ENCODE assay signal across 13 cellular contexts in the genomic region with DNA sequence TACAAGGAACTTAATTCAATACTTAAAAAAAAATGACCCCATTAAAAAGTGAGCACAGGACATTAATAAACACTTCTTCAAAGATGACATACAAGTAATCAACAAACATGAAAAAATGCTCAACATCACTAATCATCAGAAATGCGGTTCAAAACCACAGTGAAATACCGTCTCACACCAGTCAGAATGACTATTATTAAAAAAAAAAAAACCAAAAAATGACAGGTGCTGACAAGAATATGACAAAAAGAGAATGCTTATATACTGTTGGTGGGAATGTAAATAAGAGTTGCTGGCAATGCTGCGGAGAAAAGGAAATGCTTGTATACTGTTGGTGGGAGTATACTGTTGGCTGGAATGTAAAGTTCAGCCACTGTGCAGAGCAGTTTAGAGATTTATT.
A peak's percentile ranks its signal among the peaks of the same experiment; 100 is the strongest.
DNase-seq lines count a peak whose midpoint lies in the region; ATAC-seq lines count a peak whose summit lies in the region.
"Had no signal": no experiment of that assay in that cellular context is flagged by ENCODE, and none has a peak within 500 bp of the region (broad histone marks: within the 10 kb centered on the region; RNA-seq: fewer than 3 reads in every experiment).

No MANE protein-coding gene starts in this region.

- H3K27me3 Mint-ChIP-seq in activated CD8-positive, alpha-beta memory T cell treated with anti-CD3 and anti-CD28 coated beads, Interleukin-2, amount 10 ng/mL, durations not matched to agents 7 days and 5 days = no peaks in the 10 kb centered on the region
- no peaks in the 10 kb centered on the region for H3K27me3 Mint-ChIP-seq in activated naive CD8-positive, alpha-beta T cell treated with anti-CD3 and anti-CD28 coated beads, Interleukin-2, amount 50 U/mL, for 24 hours
- peaks cover 0 to 2% (median 1%) of the 10 kb centered on the region in 3 donors for H3K27me3 Mint-ChIP-seq in immature natural killer cell (ENCODE audit: low read depth in 3 of 3)
- H3K27me3 Mint-ChIP-seq: CD4-positive, CD25-positive, alpha-beta regulatory T cell had no signal

- CTCF ChIA-PET in activated CD8-positive, alpha-beta memory T cell treated with anti-CD3 and anti-CD28 coated beads, Interleukin-2, amount 10 ng/mL, durations not matched to agents 7 days and 5 days (lab: Charles Lee) = no interaction called here

- H3K9me3 Mint-ChIP-seq in activated CD8-positive, alpha-beta memory T cell treated with anti-CD3 and anti-CD28 coated beads, Interleukin-2, amount 10 ng/mL, durations not matched to agents 7 days and 5 days (ENCODE audit: low read depth) = peaks cover 35% of the 10 kb centered on the region
- H3K9me3 Mint-ChIP-seq in activated naive CD8-positive, alpha-beta T cell treated with anti-CD3 and anti-CD28 coated beads, Interleukin-2, amount 50 U/mL, for 24 hours = peaks cover 30% of the 10 kb centered on the region
- H3K9me3 Mint-ChIP-seq in immature natural killer cell = peaks cover 0 to 10% (median 2%) of the 10 kb centered on the region in 6 donors
- H3K9me3 Mint-ChIP-seq in stimulated activated effector memory CD8-positive, alpha-beta T cell treated with anti-CD3 and anti-CD28 coated beads, Interleukin-12 subunit alpha, Interleukin-12 subunit beta, amount 100 ng/mL, for 72 hours = peaks cover 8% of the 10 kb centered on the region

- ATAC-seq in activated CD8-positive, alpha-beta memory T cell treated with anti-CD3 and anti-CD28 coated beads, Interleukin-2, amount 10 ng/mL, durations not matched to agents 7 days and 5 days = no peak
- no peak for ATAC-seq in activated naive CD8-positive, alpha-beta T cell treated with anti-CD3 and anti-CD28 coated beads, Interleukin-2, amount 50 U/mL, for 24 hours
- ATAC-seq in stimulated activated effector memory CD8-positive, alpha-beta T cell treated with anti-CD3 and anti-CD28 coated beads, Interleukin-12 subunit alpha, Interleukin-12 subunit beta, amount 100 ng/mL, for 72 hours = peak; percentile 61

- H3K4me1 Mint-ChIP-seq in activated CD8-positive, alpha-beta memory T cell treated with anti-CD3 and anti-CD28 coated beads, Interleukin-2, amount 10 ng/mL, durations not matched to agents 7 days and 5 days = peaks cover 47% of the 10 kb centered on the region
- H3K4me1 Mint-ChIP-seq in activated naive CD8-positive, alpha-beta T cell treated with anti-CD3 and anti-CD28 coated beads, Interleukin-2, amount 50 U/mL, for 24 hours = peaks cover 48% of the 10 kb centered on the region
- H3K4me1 Mint-ChIP-seq in immature natural killer cell = peaks cover 37 to 58% of the 10 kb centered on the region in 2 donors
- peaks cover 47% of the 10 kb centered on the region for H3K4me1 Mint-ChIP-seq in stimulated activated effector memory CD8-positive, alpha-beta T cell treated with anti-CD3 and anti-CD28 coated beads, Interleukin-12 subunit alpha, Interleukin-12 subunit beta, amount 100 ng/mL, for 72 hours

- peak overlapping the region; percentile 45 for H3K27ac Mint-ChIP-seq in activated CD8-positive, alpha-beta memory T cell treated with anti-CD3 and anti-CD28 coated beads, Interleukin-2, amount 10 ng/mL, durations not matched to agents 7 days and 5 days
- peak overlapping the region; percentile 30 for H3K27ac Mint-ChIP-seq in activated naive CD8-positive, alpha-beta T cell treated with anti-CD3 and anti-CD28 coated beads, Interleukin-2, amount 50 U/mL, for 24 hours
- H3K27ac Mint-ChIP-seq in immature natural killer cell = peak overlapping the region in 4 of 6 donors; percentile 2 to 44 (median 27)
- peak overlapping the region; percentile 56 for H3K27ac Mint-ChIP-seq in stimulated activated effector memory CD8-positive, alpha-beta T cell treated with anti-CD3 and anti-CD28 coated beads, Interleukin-12 subunit alpha, Interleukin-12 subunit beta, amount 100 ng/mL, for 72 hours

- peaks cover 72% of the 10 kb centered on the region for H3K36me3 Mint-ChIP-seq in activated CD8-positive, alpha-beta memory T cell treated with anti-CD3 and anti-CD28 coated beads, Interleukin-2, amount 10 ng/mL, durations not matched to agents 7 days and 5 days
- peaks cover 51% of the 10 kb centered on the region for H3K36me3 Mint-ChIP-seq in activated naive CD8-positive, alpha-beta T cell treated with anti-CD3 and anti-CD28 coated beads, Interleukin-2, amount 50 U/mL, for 24 hours (ENCODE audit: low read depth)
- peaks cover 1 to 8% (median 2%) of the 10 kb centered on the region in 3 donors for H3K36me3 Mint-ChIP-seq in immature natural killer cell
- H3K36me3 Mint-ChIP-seq in stimulated activated effector memory CD8-positive, alpha-beta T cell treated with anti-CD3 and anti-CD28 coated beads, Interleukin-12 subunit alpha, Interleukin-12 subunit beta, amount 100 ng/mL, for 72 hours = peaks cover 12% of the 10 kb centered on the region

- H3K4me3 Mint-ChIP-seq in activated CD8-positive, alpha-beta memory T cell treated with anti-CD3 and anti-CD28 coated beads, Interleukin-2, amount 10 ng/mL, durations not matched to agents 7 days and 5 days = no peak overlapping the region
- H3K4me3 Mint-ChIP-seq in activated naive CD8-positive, alpha-beta T cell treated with anti-CD3 and anti-CD28 coated beads, Interleukin-2, amount 50 U/mL, for 24 hours = no peak overlapping the region
- H3K4me3 Mint-ChIP-seq in immature natural killer cell = peak overlapping the region in 2 of 5 donors; percentile 8 to 11
- H3K4me3 Mint-ChIP-seq in stimulated activated effector memory CD8-positive, alpha-beta T cell treated with anti-CD3 and anti-CD28 coated beads, Interleukin-12 subunit alpha, Interleukin-12 subunit beta, amount 100 ng/mL, for 72 hours = no peak overlapping the region
- H3K4me3 Mint-ChIP-seq: CD4-positive, CD25-positive, alpha-beta regulatory T cell had no signal

- no peak for DNase-seq in activated CD8-positive, alpha-beta memory T cell treated with anti-CD3 and anti-CD28 coated beads, Interleukin-2, amount 10 ng/mL, durations not matched to agents 7 days and 5 days
- DNase-seq in activated CD8-positive, alpha-beta memory T cell treated with anti-CD3 and anti-CD28 coated beads for 24 hours = no peak
- DNase-seq in activated naive CD8-positive, alpha-beta T cell treated with anti-CD3 and anti-CD28 coated beads, Interleukin-2, amount 50 U/mL, for 24 hours = no peak
- DNase-seq in immature natural killer cell = peak in 1 of 3 donors; percentile 32
- DNase-seq in stimulated activated effector memory CD8-positive, alpha-beta T cell treated with anti-CD3 and anti-CD28 coated beads, Interleukin-12 subunit alpha, Interleukin-12 subunit beta, amount 100 ng/mL, for 72 hours (ENCODE audit: low spot score in 2 of 2) = no peak
- no peak for DNase-seq in OCI-M2 (lab: John Stamatoyannopoulos, UW; ENCODE audit: unreplicated experiment)
- no peak for DNase-seq in iPS-NIHi11 (ENCODE audit: low spot score)
- DNase-seq: ACHN; Calu3; CD4-positive, CD25-positive, alpha-beta regulatory T cell; DMS 273 treated with DMSO at 0.1 percent for 48 hours; GM23248; H7 had no signal
